In genomic region chr6:87222676-87223075, GRCh38 we compare ENCODE assay signal across 32 cellular contexts.
"Had no signal": no experiment of that assay in that cellular context is flagged by ENCODE, and none has a peak within 500 bp of the region (broad histone marks: within the 10 kb centered on the region; RNA-seq: fewer than 3 reads in every experiment).

No MANE protein-coding gene starts in this region.

- FAIRE-seq: astrocyte, bronchial epithelial cell, frontal cortex had no signal

- DNase-seq: activated B cell treated with CpG ODN at 0.5 μM for 24 hours; activated CD4-positive, alpha-beta memory T cell treated with anti-CD3 and anti-CD28 coated beads, Interleukin-2, amount 10 ng/mL, durations not matched to agents 7 days and 5 days; activated CD4-positive, alpha-beta T cell treated with anti-CD3 and anti-CD28 coated beads for 48 hours; activated CD8-positive, alpha-beta memory T cell treated with anti-CD3 and anti-CD28 coated beads, Interleukin-2, amount 50 U/mL, for 48 hours; activated gamma-delta T cell; activated naive CD4-positive, alpha-beta T cell; activated naive CD4-positive, alpha-beta T cell treated with anti-CD3 and anti-CD28 coated beads, Interleukin-2, amount 10 ng/mL, durations not matched to agents 7 days and 5 days; activated T-cell treated with anti-CD3 and anti-CD28 coated beads for 4 hours; activated T-cell treated with anti-CD3 and anti-CD28 coated beads, Interleukin-2, amount 50 U/mL, for 24 hours; activated T-cell treated with anti-CD3 and anti-CD28 coated beads, Interleukin-2, amount 50 U/mL, for 72 hours; amniotic stem cell; anterior cingulate cortex; brain microvascular endothelial cell; dorsolateral prefrontal cortex; effector memory CD4-positive, alpha-beta T cell; endodermal cell; foreskin fibroblast; glutamatergic neuron; heart left ventricle; T-cell; T1000; WERI-Rb-1 had no signal

- H3K4me1 Mint-ChIP-seq: activated CD4-positive, alpha-beta memory T cell treated with anti-CD3 and anti-CD28 coated beads, Interleukin-2, amount 10 ng/mL, durations not matched to agents 7 days and 5 days; activated naive CD4-positive, alpha-beta T cell treated with anti-CD3 and anti-CD28 coated beads, Interleukin-2, amount 10 ng/mL, durations not matched to agents 7 days and 5 days; central memory CD8-positive, alpha-beta T cell; endodermal cell had no signal

- H3K9me3 Mint-ChIP-seq: activated B cell treated with CpG ODN at 0.5 μM for 24 hours; activated CD4-positive, alpha-beta memory T cell treated with anti-CD3 and anti-CD28 coated beads, Interleukin-2, amount 10 ng/mL, durations not matched to agents 7 days and 5 days; activated naive CD4-positive, alpha-beta T cell treated with anti-CD3 and anti-CD28 coated beads, Interleukin-2, amount 10 ng/mL, durations not matched to agents 7 days and 5 days; activated T-cell treated with anti-CD3 and anti-CD28 coated beads, Interleukin-2, amount 50 U/mL, for 24 hours; activated T-cell treated with anti-CD3 and anti-CD28 coated beads, Interleukin-2, amount 50 U/mL, for 72 hours; central memory CD8-positive, alpha-beta T cell; dendritic cell treated with granulocyte-macrophage colony-stimulating factor and Interleukin-4, amounts not matched to agents 40 ng/mL and 50 ng/mL, for 4 days; T-cell; T-helper 1 cell treated with Interleukin-12 subunit alpha and Interleukin-12 subunit beta and Interleukin-4 antibody, amounts not matched to agents 30 μg/mL and 1 μg/mL, for 36 hours; T-helper 2 cell treated with Interferon-gamma antibody and Interleukin-4, amounts not matched to agents 5 μg/mL and 100 μg/mL, for 36 hours had no signal

- ATAC-seq: activated CD4-positive, CD25-positive, alpha-beta regulatory T cell treated with anti-CD3 and anti-CD28 coated beads, Interleukin-2, amount 50 U/mL, for 24 hours; activated T-cell treated with anti-CD3 and anti-CD28 coated beads, Interleukin-2, amount 50 U/mL, for 72 hours; esophagus mucosa; heart left ventricle; T-cell had no signal

- H3K27ac ChIP-seq: brain microvascular endothelial cell, coronary artery, dorsolateral prefrontal cortex, heart left ventricle, WERI-Rb-1 had no signal

- H3K27ac Mint-ChIP-seq: activated B cell treated with CpG ODN at 0.5 μM for 24 hours; activated CD4-positive, alpha-beta memory T cell treated with anti-CD3 and anti-CD28 coated beads, Interleukin-2, amount 10 ng/mL, durations not matched to agents 7 days and 5 days; activated T-cell treated with anti-CD3 and anti-CD28 coated beads, Interleukin-2, amount 50 U/mL, for 24 hours; activated T-cell treated with anti-CD3 and anti-CD28 coated beads, Interleukin-2, amount 50 U/mL, for 72 hours; dendritic cell treated with granulocyte-macrophage colony-stimulating factor and Interleukin-4, amounts not matched to agents 40 ng/mL and 50 ng/mL, for 4 days; endodermal cell had no signal

- H3K9me3 ChIP-seq: heart left ventricle had no signal

- H3K27me3 Mint-ChIP-seq: activated B cell treated with CpG ODN at 0.5 μM for 24 hours; activated CD4-positive, alpha-beta memory T cell treated with anti-CD3 and anti-CD28 coated beads, Interleukin-2, amount 10 ng/mL, durations not matched to agents 7 days and 5 days; activated naive CD4-positive, alpha-beta T cell treated with anti-CD3 and anti-CD28 coated beads, Interleukin-2, amount 10 ng/mL, durations not matched to agents 7 days and 5 days; activated T-cell treated with anti-CD3 and anti-CD28 coated beads, Interleukin-2, amount 50 U/mL, for 24 hours; central memory CD8-positive, alpha-beta T cell; dendritic cell treated with granulocyte-macrophage colony-stimulating factor and Interleukin-4, amounts not matched to agents 40 ng/mL and 50 ng/mL, for 4 days; T-cell had no signal

- H3K4me3 Mint-ChIP-seq: activated B cell treated with CpG ODN at 0.5 μM for 24 hours; activated CD4-positive, alpha-beta memory T cell treated with anti-CD3 and anti-CD28 coated beads, Interleukin-2, amount 10 ng/mL, durations not matched to agents 7 days and 5 days; activated naive CD4-positive, alpha-beta T cell treated with anti-CD3 and anti-CD28 coated beads, Interleukin-2, amount 10 ng/mL, durations not matched to agents 7 days and 5 days; activated T-cell treated with anti-CD3 and anti-CD28 coated beads, Interleukin-2, amount 50 U/mL, for 24 hours; activated T-cell treated with anti-CD3 and anti-CD28 coated beads, Interleukin-2, amount 50 U/mL, for 72 hours; central memory CD8-positive, alpha-beta T cell; dendritic cell treated with granulocyte-macrophage colony-stimulating factor and Interleukin-4, amounts not matched to agents 40 ng/mL and 50 ng/mL, for 4 days; endodermal cell; T-cell; T-helper 1 cell treated with Interleukin-12 subunit alpha and Interleukin-12 subunit beta and Interleukin-4 antibody, amounts not matched to agents 30 μg/mL and 1 μg/mL, for 36 hours; T-helper 2 cell treated with Interferon-gamma antibody and Interleukin-4, amounts not matched to agents 5 μg/mL and 100 μg/mL, for 36 hours had no signal

- H3K4me3 ChIP-seq: coronary artery, dorsolateral prefrontal cortex, heart left ventricle had no signal

- H3K27me3 ChIP-seq: brain microvascular endothelial cell, dorsolateral prefrontal cortex, heart left ventricle had no signal
